Comparison of ENCODE assay signal across 14 cellular contexts in the genomic region with DNA sequence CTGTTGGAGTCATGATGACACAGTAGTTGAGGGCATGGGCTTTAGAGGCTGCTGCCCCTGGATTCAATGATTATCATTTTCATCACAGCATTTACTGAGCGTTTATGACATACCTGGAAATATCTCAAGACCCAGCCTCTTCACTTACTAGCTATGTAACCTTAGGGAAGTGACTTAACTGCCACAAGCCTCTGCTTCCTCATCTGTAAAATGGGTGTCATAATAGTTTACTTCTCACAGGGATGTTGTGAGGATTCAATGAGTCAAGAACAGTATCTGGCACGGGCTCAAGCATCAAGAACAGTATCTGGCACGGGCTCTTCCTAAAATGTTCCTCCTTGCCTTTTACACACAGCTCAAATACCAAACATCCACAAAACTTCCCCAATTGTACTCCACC. TPM values are rescaled to one million over a fixed set of nuclear protein-coding genes. Genes with fewer than 3 reads are reported as not detected.
DNase-seq lines count a peak whose midpoint lies in the region; ATAC-seq and TF ChIP-seq lines count a peak whose summit lies in the region.
"Had no signal": no experiment of that assay in that cellular context is flagged by ENCODE, and none has a peak within 500 bp of the region (broad histone marks: within the 10 kb centered on the region; RNA-seq: fewer than 3 reads in every experiment).

No MANE protein-coding gene starts in this region.

- ATAC-seq in esophagus mucosa (peak; percentile 38), GM18909 (IDR thresholded peaks at IDR 0.05; ENCODE audit: poor library complexity, unreplicated experiment) (no peak), HG03565 (IDR thresholded peaks at IDR 0.05; ENCODE audit: unreplicated experiment) (no peak)
- ATAC-seq: GM23338 had no signal

- TF ChIP-seq CTCF in VCaP (conservative IDR thresholded peaks at IDR 0.05): no peak

- peak overlapping the region; percentile 44 for H3K27ac ChIP-seq in VCaP

- DNase-seq in SIG-M5 treated with dmso at 0.1 percent for 504 hours (lab: John Stamatoyannopoulos, UW; ENCODE audit: unreplicated experiment) (peak; percentile 8), SIG-M5 (lab: John Stamatoyannopoulos, UW) (no peak), DMS 273 treated with DMSO at 0.1 percent for 48 hours (lab: John Stamatoyannopoulos, UW) (no peak), NCI-H526 treated with DMSO at 0.1 percent for 48 hours (lab: John Stamatoyannopoulos, UW) (no peak)
- DNase-seq: 8988T, HCEC 1CT, NCI-H1930, NCI-H2171, SK-N-SH had no signal

RNA-seq across cellular contexts. Expression of gene LGALSL, which starts 31.3 kb away (rescaled TPM):
- total RNA-seq in esophagus mucosa: 35.8 TPM

RNA-seq across cellular contexts. Expression of gene AFTPH, which starts 38.8 kb away (rescaled TPM):
- total RNA-seq in esophagus mucosa: 28.3 TPM
